In genomic region chr19:42216653-42217521, GRCh38 we compare ENCODE assay signal across 1 cellular context.
A peak's percentile ranks its signal among the peaks of the same experiment; 100 is the strongest.
TF ChIP-seq lines count a peak whose summit lies in the region.

No MANE protein-coding gene starts in this region.

TF ChIP-seq in K562, 482 proteins besides CTCF, POLR2A, EP300 and RAD21 (continued from another document and continues in another):
- TF ChIP-seq ILK (tag; IDR thresholded peaks at IDR 0.05; ENCODE audit: borderline replicate concordance, low read depth) (no peak), PHF20 (IDR thresholded peaks at IDR 0.05; ENCODE audit: partially characterized antibody) (no peak), ZNF324 (CRISPR knock-in tag; IDR thresholded peaks at IDR 0.05) (no peak), ELF4 (CRISPR knock-in tag; IDR thresholded peaks at IDR 0.05) (no peak), SMAD3 (CRISPR knock-in tag; conservative IDR thresholded peaks at IDR 0.05) (no peak), MTA3 (IDR thresholded peaks at IDR 0.05; ENCODE audit: borderline replicate concordance) (no peak), HES1 (IDR thresholded peaks at IDR 0.05; ENCODE audit: low read depth) (no peak), RBM25 (IDR thresholded peaks at IDR 0.05; ENCODE audit: low read depth, low read length, severe bottlenecking) (no peak), SNAPC5 (CRISPR knock-in tag; IDR thresholded peaks at IDR 0.05) (no peak), MBD2 (IDR thresholded peaks at IDR 0.05; ENCODE audit: borderline replicate concordance, low read depth) (no peak), IRF2 (CRISPR knock-in tag; IDR thresholded peaks at IDR 0.05) (no peak), ARID1B (IDR thresholded peaks at IDR 0.05) (no peak), POLR2AphosphoS5 (IDR thresholded peaks at IDR 0.05; ENCODE audit: control insufficient read depth, insufficient read depth, low read depth, low read length) (no peak), TAF7 (tag; IDR thresholded peaks at IDR 0.05) (no peak), MYC (IDR thresholded peaks at IDR 0.05; ENCODE audit: low read depth, low read length) (no peak), MYC (CRISPR knock-in tag; IDR thresholded peaks at IDR 0.05; ENCODE audit: borderline replicate concordance, low read depth) (no peak), HOXB6 (CRISPR knock-in tag; IDR thresholded peaks at IDR 0.05; ENCODE audit: borderline replicate concordance) (no peak), DPF2 (IDR thresholded peaks at IDR 0.05) (no peak), FUS (optimal IDR thresholded peaks at IDR 0.05; ENCODE audit: low read depth, low read length) (no peak), ZNF780A (CRISPR knock-in tag; IDR thresholded peaks at IDR 0.05) (no peak), KAT8 (IDR thresholded peaks at IDR 0.05; ENCODE audit: low read depth) (no peak), SIX5 (IDR thresholded peaks at IDR 0.05; ENCODE audit: borderline replicate concordance in 1 of 2, insufficient read depth in 1 of 2, low read depth in 1 of 2, low read length in 2 of 2) (no peak; a peak in 1 of 4 replicates), RERE (CRISPR knock-in tag; IDR thresholded peaks at IDR 0.05; ENCODE audit: borderline replicate concordance) (no peak), E2F1 (CRISPR knock-in tag; IDR thresholded peaks at IDR 0.05) (no peak), DIDO1 (tag; IDR thresholded peaks at IDR 0.05; ENCODE audit: low read depth) (no peak), ZNF764 (CRISPR knock-in tag; IDR thresholded peaks at IDR 0.05; ENCODE audit: low read depth) (no peak), WHSC1 (IDR thresholded peaks at IDR 0.05; ENCODE audit: low read length) (no peak), THAP12 (CRISPR knock-in tag; IDR thresholded peaks at IDR 0.05) (no peak), CREB1 (IDR thresholded peaks at IDR 0.05) (no peak), CREB1 (CRISPR knock-in tag; IDR thresholded peaks at IDR 0.05) (no peak), POLR3G (IDR thresholded peaks at IDR 0.05; ENCODE audit: extremely low read depth, insufficient read length, insufficient replicate concordance) (no peak), JUND (IDR thresholded peaks at IDR 0.05; ENCODE audit: borderline replicate concordance, low read depth, low read length) (peak; percentile 38; the same call in 1 of the 2 replicates), JUND (tag; IDR thresholded peaks at IDR 0.05; ENCODE audit: borderline replicate concordance, low read depth, low read length) (no peak), MCM7 (IDR thresholded peaks at IDR 0.05) (no peak), HINFP (tag; conservative IDR thresholded peaks at IDR 0.05; ENCODE audit: low read depth) (no peak), NCOR1 (IDR thresholded peaks at IDR 0.05) (no peak), KLF1 (tag; IDR thresholded peaks at IDR 0.05) (no peak), DMBX1 (CRISPR knock-in tag; IDR thresholded peaks at IDR 0.05; ENCODE audit: borderline replicate concordance) (no peak), SRF (CRISPR knock-in tag; IDR thresholded peaks at IDR 0.05) (no peak), NR2C1 (IDR thresholded peaks at IDR 0.05) (no peak), NR2C1 (tag; IDR thresholded peaks at IDR 0.05) (no peak), BRD9 (IDR thresholded peaks at IDR 0.05; ENCODE audit: low read depth, partially characterized antibody) (no peak), U2AF2 (optimal IDR thresholded peaks at IDR 0.05; ENCODE audit: low read depth, low read length) (no peak), AFF1 (IDR thresholded peaks at IDR 0.05; ENCODE audit: low read depth in 1 of 2, partially characterized antibody in 2 of 2) (no peak), PREB (CRISPR knock-in tag; IDR thresholded peaks at IDR 0.05) (no peak), ZNF77 (CRISPR knock-in tag; IDR thresholded peaks at IDR 0.05) (no peak), CBX8 (IDR thresholded peaks at IDR 0.05; ENCODE audit: borderline replicate concordance, extremely low read depth, low read depth, low read length, poor library complexity, severe bottlenecking) (no peak), ARID3A (IDR thresholded peaks at IDR 0.05; ENCODE audit: borderline replicate concordance, low read depth, low read length) (no peak), MNT (conservative IDR thresholded peaks at IDR 0.05) (no peak)
